13 cellular contexts compared by ENCODE assay signal in the genomic region with DNA sequence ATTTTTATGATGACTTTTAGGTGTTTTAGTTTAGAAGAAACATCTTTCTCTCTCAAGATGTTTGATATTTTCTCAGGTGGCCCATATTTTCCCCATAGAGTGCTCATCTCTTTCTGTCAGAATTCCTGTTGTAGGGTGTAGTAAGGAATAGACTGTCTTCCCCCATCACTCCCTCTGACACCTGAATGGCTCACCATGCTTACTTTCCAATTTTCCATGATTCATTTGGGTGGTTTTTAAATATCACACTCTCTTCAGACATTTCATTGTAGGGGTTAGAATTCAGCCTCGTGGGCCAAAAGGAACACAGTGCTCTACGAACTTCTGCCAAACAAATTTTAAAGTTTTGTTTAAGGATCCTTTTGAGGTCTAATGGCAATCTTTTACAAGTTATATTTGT.
"Had no signal": no experiment of that assay in that cellular context is flagged by ENCODE, and none has a peak within 500 bp of the region (broad histone marks: within the 10 kb centered on the region; RNA-seq: fewer than 3 reads in every experiment).

No MANE protein-coding gene starts in this region.

- ATAC-seq: activated CD8-positive, alpha-beta memory T cell treated with anti-CD3 and anti-CD28 coated beads, Interleukin-2, amount 10 ng/mL, durations not matched to agents 7 days and 5 days; lower lobe of right lung; naive thymus-derived CD4-positive, alpha-beta T cell had no signal

- H3K27ac Mint-ChIP-seq: activated CD8-positive, alpha-beta memory T cell treated with anti-CD3 and anti-CD28 coated beads, Interleukin-2, amount 10 ng/mL, durations not matched to agents 7 days and 5 days; activated naive CD8-positive, alpha-beta T cell; naive thymus-derived CD4-positive, alpha-beta T cell; stimulated activated naive CD8-positive, alpha-beta T cell treated with anti-CD3 and anti-CD28 coated beads, Interleukin-15, Interleukin-2, amounts not matched to agents 100 ng/mL and 50 ng/mL, for 24 hours had no signal

- H3K27ac ChIP-seq: lower lobe of right lung, neutrophil had no signal

- H3K36me3 ChIP-seq: lower lobe of right lung, neutrophil had no signal

- H3K4me3 ChIP-seq: lower lobe of right lung had no signal

- H3K9me3 Mint-ChIP-seq: stimulated activated naive CD8-positive, alpha-beta T cell treated with anti-CD3 and anti-CD28 coated beads, Interleukin-15, Interleukin-2, amounts not matched to agents 100 ng/mL and 50 ng/mL, for 24 hours had no signal

- H3K9me3 ChIP-seq: lower lobe of right lung, neutrophil had no signal

- H3K4me3 Mint-ChIP-seq: activated CD8-positive, alpha-beta memory T cell treated with anti-CD3 and anti-CD28 coated beads, Interleukin-2, amount 10 ng/mL, durations not matched to agents 7 days and 5 days; activated naive CD8-positive, alpha-beta T cell; naive thymus-derived CD4-positive, alpha-beta T cell; stimulated activated naive CD8-positive, alpha-beta T cell treated with anti-CD3 and anti-CD28 coated beads, Interleukin-15, Interleukin-2, amounts not matched to agents 100 ng/mL and 50 ng/mL, for 24 hours had no signal

- H3K4me1 ChIP-seq: lower lobe of right lung had no signal

- H3K4me1 Mint-ChIP-seq: naive thymus-derived CD4-positive, alpha-beta T cell had no signal

- DNase-seq: activated CD4-positive, alpha-beta T cell treated with anti-CD3 and anti-CD28 coated beads for 1 hour; activated CD4-positive, alpha-beta T cell treated with anti-CD3 and anti-CD28 coated beads, Interleukin-2, amount 50 U/mL, for 48 hours; activated CD8-positive, alpha-beta memory T cell treated with anti-CD3 and anti-CD28 coated beads, Interleukin-2, amount 10 ng/mL, durations not matched to agents 7 days and 5 days; activated gamma-delta T cell; activated T-cell treated with anti-CD3 and anti-CD28 coated beads, Interleukin-2, amount 50 U/mL, for 48 hours; hypothalamus; lower lobe of right lung; naive thymus-derived CD4-positive, alpha-beta T cell; stimulated activated CD4-positive, alpha-beta T cell treated with anti-CD3 and anti-CD28 coated beads, Interleukin-4, amount 100 ng/mL, for 24 hours; T-helper 9 cell had no signal

- H3K36me3 Mint-ChIP-seq: activated CD8-positive, alpha-beta memory T cell treated with anti-CD3 and anti-CD28 coated beads, Interleukin-2, amount 10 ng/mL, durations not matched to agents 7 days and 5 days; activated naive CD8-positive, alpha-beta T cell; naive thymus-derived CD4-positive, alpha-beta T cell had no signal
